26 cellular contexts compared by ENCODE assay signal in the genomic region with DNA sequence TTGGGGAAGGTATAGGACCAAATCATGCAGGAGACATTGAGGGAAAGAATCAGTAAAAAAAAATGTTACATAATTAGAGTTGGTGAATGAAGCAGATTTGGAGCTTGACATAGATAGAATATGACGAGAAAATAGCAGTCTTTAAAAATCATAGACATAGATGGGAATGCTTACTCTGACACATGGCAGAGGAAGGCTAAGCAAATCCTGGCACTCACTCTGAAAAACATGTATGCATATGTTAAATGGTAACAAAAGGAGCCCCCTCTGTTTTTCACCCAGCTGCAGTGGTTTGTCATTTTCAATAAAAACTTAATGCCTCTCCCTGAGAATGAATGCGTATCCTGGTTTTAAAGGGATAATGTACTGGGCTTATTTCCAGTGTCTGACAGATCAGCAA.
"Had no signal": no experiment of that assay in that cellular context is flagged by ENCODE, and none has a peak within 500 bp of the region (broad histone marks: within the 10 kb centered on the region; RNA-seq: fewer than 3 reads in every experiment).

No MANE protein-coding gene starts in this region.

- H3K9ac ChIP-seq: neural progenitor cell had no signal

- H3K4me1 ChIP-seq: neural progenitor cell, right atrium auricular region, suprapubic skin, tibial artery had no signal

- H3K27ac ChIP-seq: neural progenitor cell, right atrium auricular region, suprapubic skin, tibial artery, VCaP had no signal

- H3K27me3 ChIP-seq: neural progenitor cell, right atrium auricular region, suprapubic skin had no signal

- ATAC-seq: activated T-cell treated with anti-CD3 and anti-CD28 coated beads, Interleukin-2, amount 50 U/mL, for 72 hours; esophagus mucosa; left colon; naive thymus-derived CD4-positive, alpha-beta T cell had no signal

- DNase-seq: activated CD4-positive, alpha-beta T cell treated with anti-CD3 and anti-CD28 coated beads for 4 hours; activated CD4-positive, alpha-beta T cell treated with anti-CD3 and anti-CD28 coated beads, Interleukin-2, amount 50 U/mL, for 4 hours; activated naive CD4-positive, alpha-beta T cell; activated T-cell treated with anti-CD3 and anti-CD28 coated beads for 4 hours; activated T-cell treated with anti-CD3 and anti-CD28 coated beads, Interleukin-2, amount 50 U/mL, for 72 hours; anterior cingulate cortex; endodermal cell; foreskin fibroblast; head of caudate nucleus; hippocampal formation; immature natural killer cell; kidney; left colon; midbrain; naive thymus-derived CD4-positive, alpha-beta T cell; occipital lobe; stimulated activated CD4-positive, alpha-beta T cell treated with anti-CD3 and anti-CD28 coated beads, Interleukin-15, amount 100 ng/mL, for 24 hours; stimulated activated CD4-positive, alpha-beta T cell treated with anti-CD3 and anti-CD28 coated beads, Interleukin-2, amount 100 ng/mL, for 24 hours; stimulated activated naive CD4-positive, alpha-beta T cell; T-helper 9 cell; tibial artery had no signal

- H3K4me2 ChIP-seq: neural progenitor cell had no signal

- H3K36me3 ChIP-seq: neural progenitor cell, right atrium auricular region, suprapubic skin, tibial artery had no signal

- H3K9me3 ChIP-seq: right atrium auricular region, suprapubic skin, tibial artery had no signal

- H2AFZ ChIP-seq: neural progenitor cell had no signal

- H3K4me3 ChIP-seq: neural progenitor cell, right atrium auricular region, suprapubic skin, tibial artery had no signal
